In the genomic region with DNA sequence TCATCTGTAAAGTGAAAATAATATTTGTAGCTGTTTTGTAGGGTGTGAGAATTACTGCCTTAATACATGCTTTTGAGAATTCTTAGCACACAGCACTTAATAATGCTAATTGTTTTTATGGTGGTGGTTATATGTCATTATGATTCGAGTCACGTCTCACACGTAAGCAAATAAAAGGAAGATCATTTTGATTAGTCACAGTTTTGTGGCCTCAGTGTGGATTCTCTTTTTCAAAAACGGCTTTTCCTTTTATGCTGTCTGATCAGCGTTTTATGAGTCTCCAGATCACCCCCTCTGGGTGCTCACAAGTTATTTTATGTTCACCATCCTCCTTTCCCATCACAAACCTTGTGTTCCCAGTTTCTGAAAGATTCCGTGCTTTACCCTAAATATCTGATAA, we compare ENCODE assay signal across 21 cellular contexts.
DNase-seq lines count a peak whose midpoint lies in the region; ATAC-seq and FAIRE-seq lines count a peak whose summit lies in the region.
"Had no signal": no experiment of that assay in that cellular context is flagged by ENCODE, and none has a peak within 500 bp of the region (broad histone marks: within the 10 kb centered on the region; RNA-seq: fewer than 3 reads in every experiment).

No MANE protein-coding gene starts in this region.

- peaks cover 0 to 12% of the 10 kb centered on the region in 2 donors for H3K9me3 Mint-ChIP-seq in activated T-cell treated with anti-CD3 and anti-CD28 coated beads, Interleukin-2, amount 50 U/mL, for 72 hours

- H3K9me3 ChIP-seq in SJCRH30 (replicated peaks) = no peaks in the 10 kb centered on the region
- H3K9me3 ChIP-seq: A549, BLaER1, HAP-1 had no signal

- H3K36me3 ChIP-seq in SJCRH30 = no peaks in the 10 kb centered on the region
- H3K36me3 ChIP-seq: BLaER1, HAP-1 had no signal

- DNase-seq in NCI-H748 (lab: John Stamatoyannopoulos, UW; ENCODE audit: unreplicated experiment) (peak; percentile 74), SJCRH30 (peak; percentile 6 to 59), kidney tubule cell (ENCODE audit: low spot score) (peak; percentile 13), urothelium cell line (ENCODE audit: low spot score) (peak; percentile 2)
- no peak for DNase-seq in activated T-cell treated with anti-CD3 and anti-CD28 coated beads, Interleukin-2, amount 50 U/mL, for 72 hours
- DNase-seq in activated naive CD4-positive, alpha-beta T cell treated with anti-CD3 and anti-CD28 coated beads, Interleukin-2, amount 50 U/mL, for 16 hours = no peak
- DNase-seq in NK-92 treated with Interleukin-12 subunit alpha and Interleukin-12 subunit beta, amount 100 ng/mL, for 24 hours (lab: John Stamatoyannopoulos, UW) = no peak
- DNase-seq: Calu3; CD8-positive, alpha-beta T cell; DMS 273 treated with DMSO at 0.1 percent for 48 hours; DMS53; DND-41; EL had no signal

- H3K27me3 ChIP-seq in SJCRH30 = no peaks in the 10 kb centered on the region
- H3K27me3 ChIP-seq: BLaER1 had no signal

- no peak for ATAC-seq in activated T-cell treated with anti-CD3 and anti-CD28 coated beads, Interleukin-2, amount 50 U/mL, for 72 hours (replicated peaks in 1 of 2)
- ATAC-seq: A549; CD8-positive, alpha-beta T cell; GM12878; HepG2 had no signal

- H3K4me3 Mint-ChIP-seq in activated T-cell treated with anti-CD3 and anti-CD28 coated beads, Interleukin-2, amount 50 U/mL, for 72 hours = no peak overlapping the region
- H3K4me3 Mint-ChIP-seq: CD14-positive monocyte; CD8-positive, alpha-beta T cell; IgD-negative memory B cell had no signal

- peaks cover 27% of the 10 kb centered on the region for H3K4me1 ChIP-seq in SJCRH30
- H3K4me1 ChIP-seq: A549, BLaER1, HAP-1 had no signal

- no peak for FAIRE-seq in urothelium cell line (lab: Jason Lieb, UNC)
- FAIRE-seq: A549, GM12878, GM19239, HepG2 had no signal

- H3K27me3 Mint-ChIP-seq in activated T-cell treated with anti-CD3 and anti-CD28 coated beads, Interleukin-2, amount 50 U/mL, for 72 hours (ENCODE audit: low read depth) = no peaks in the 10 kb centered on the region
- H3K27me3 Mint-ChIP-seq: IgD-negative memory B cell had no signal

- no peaks in the 10 kb centered on the region for H3K4me1 Mint-ChIP-seq in activated T-cell treated with anti-CD3 and anti-CD28 coated beads, Interleukin-2, amount 50 U/mL, for 72 hours (ENCODE audit: low read depth)
- H3K4me1 Mint-ChIP-seq: CD14-positive monocyte, IgD-negative memory B cell had no signal

- H3K36me3 Mint-ChIP-seq in activated T-cell treated with anti-CD3 and anti-CD28 coated beads, Interleukin-2, amount 50 U/mL, for 72 hours (ENCODE audit: insufficient read depth in 2 of 2) = no peaks in the 10 kb centered on the region
- H3K36me3 Mint-ChIP-seq: CD14-positive monocyte; CD8-positive, alpha-beta T cell; IgD-negative memory B cell had no signal

- H3K27ac Mint-ChIP-seq in activated T-cell treated with anti-CD3 and anti-CD28 coated beads, Interleukin-2, amount 50 U/mL, for 72 hours = no peak overlapping the region
- H3K27ac Mint-ChIP-seq: CD14-positive monocyte; CD8-positive, alpha-beta T cell; IgD-negative memory B cell had no signal

- peak overlapping the region; percentile 73 for H3K27ac ChIP-seq in SJCRH30
- H3K27ac ChIP-seq: A549, BLaER1 had no signal

- no peak overlapping the region for H3K4me3 ChIP-seq in SJCRH30
- H3K4me3 ChIP-seq: A549, BLaER1, GM12878, HAP-1 had no signal

Comparison
In these comparisons a context has a peak if more than half of its experiments do, and no peak if none do; other contexts are left out.
1. DNase-seq: peak in NCI-H748 (single experiment), SJCRH30 (2 of 2), kidney tubule cell (single experiment) and urothelium cell line (single experiment); none in activated T-cell treated with anti-CD3 and anti-CD28 coated beads, Interleukin-2, amount 50 U/mL, for 72 hours (0 of 2), activated naive CD4-positive, alpha-beta T cell treated with anti-CD3 and anti-CD28 coated beads, Interleukin-2, amount 50 U/mL, for 16 hours (single experiment) and NK-92 treated with Interleukin-12 subunit alpha and Interleukin-12 subunit beta, amount 100 ng/mL, for 24 hours (single experiment).